ENCODE assay signal across 9 cellular contexts in the genomic region with DNA sequence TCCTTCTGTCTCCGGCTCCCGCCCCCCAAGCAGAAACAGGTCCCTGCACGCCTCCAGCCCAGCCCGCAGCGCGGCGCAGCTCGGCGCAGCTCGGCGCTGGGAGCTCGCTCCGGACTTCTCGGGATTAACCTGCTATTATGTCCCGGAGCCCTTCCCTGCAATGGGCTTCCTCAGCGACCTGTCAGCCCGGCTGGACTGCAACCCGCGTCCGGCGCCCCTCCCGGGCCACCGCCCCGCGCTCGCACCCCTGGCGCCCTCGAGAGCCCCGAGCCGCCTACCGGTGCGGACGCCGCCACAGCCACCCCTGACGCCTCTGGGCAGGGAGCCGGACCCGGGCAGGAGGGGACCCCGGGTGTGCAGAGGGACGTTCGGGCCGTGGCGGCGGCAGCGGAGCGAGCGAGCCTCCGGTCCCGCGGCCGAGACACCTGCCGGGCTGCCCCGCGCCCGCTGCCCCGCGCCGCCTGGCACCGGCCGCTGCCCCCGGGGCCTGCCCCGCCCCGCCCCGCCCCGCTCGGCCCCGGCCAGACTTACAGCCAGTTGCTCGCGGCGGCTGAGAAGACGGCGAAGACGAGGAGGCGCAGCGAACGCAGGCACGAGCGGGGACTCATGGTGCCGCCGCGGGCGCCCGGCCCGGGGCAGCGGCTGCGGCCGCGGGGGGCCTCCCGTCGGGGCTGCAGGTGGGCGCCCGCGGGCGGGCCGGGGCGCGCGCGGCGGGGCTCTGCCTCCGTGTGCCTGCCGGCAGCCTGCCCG. TPM values are rescaled to one million over a fixed set of nuclear protein-coding genes. Genes with fewer than 3 reads are reported as not detected.
DNase-seq lines count a peak whose midpoint lies in the region; ATAC-seq and TF ChIP-seq lines count a peak whose summit lies in the region.
"Had no signal": no experiment of that assay in that cellular context is flagged by ENCODE, and none has a peak within 500 bp of the region (broad histone marks: within the 10 kb centered on the region; RNA-seq: fewer than 3 reads in every experiment).

No MANE protein-coding gene starts in this region.

- H3K9me3 ChIP-seq in CD4-positive, alpha-beta T cell (ENCODE audit: control insufficient read depth, low read length): no peaks in the 10 kb centered on the region
- H3K9me3 ChIP-seq in iPS-18a (ENCODE audit: control insufficient read depth, low read depth, low read length): no peaks in the 10 kb centered on the region
- no peaks in the 10 kb centered on the region for H3K9me3 ChIP-seq in spleen

- peak; percentile 21 for ATAC-seq in CD4-positive, alpha-beta T cell (ENCODE audit: poor library complexity)
- ATAC-seq in HG02623 (IDR thresholded peaks at IDR 0.05; ENCODE audit: unreplicated experiment) (peak; percentile 28), GM21576 (IDR thresholded peaks at IDR 0.05; ENCODE audit: unreplicated experiment) (no peak), HG03439 (IDR thresholded peaks at IDR 0.05; ENCODE audit: unreplicated experiment) (no peak)
- ATAC-seq in activated naive CD8-positive, alpha-beta T cell treated with anti-CD3 and anti-CD28 coated beads, Interleukin-2, amount 10 ng/mL, durations not matched to agents 7 days and 5 days (ENCODE audit: low read depth): peak; percentile 31

- H3K27ac ChIP-seq in CD4-positive, alpha-beta T cell (ENCODE audit: low read depth, low read length): no peak overlapping the region
- H3K27ac ChIP-seq in iPS-18a (ENCODE audit: low read length): no peak overlapping the region
- H3K27ac ChIP-seq in spleen: no peak overlapping the region

- no peak overlapping the region for H3K9ac ChIP-seq in iPS-18a (ENCODE audit: low read length)

- no peaks in the 10 kb centered on the region for H3K9me3 Mint-ChIP-seq in CD4-positive, alpha-beta T cell
- H3K9me3 Mint-ChIP-seq in activated naive CD8-positive, alpha-beta T cell treated with anti-CD3 and anti-CD28 coated beads, Interleukin-2, amount 10 ng/mL, durations not matched to agents 7 days and 5 days: no peaks in the 10 kb centered on the region
- H3K9me3 Mint-ChIP-seq: dendritic cell treated with granulocyte-macrophage colony-stimulating factor and Interleukin-4, amounts not matched to agents 40 ng/mL and 50 ng/mL, for 4 days had no signal

- 1 to 9% (median 1%) methylated on average over 6 to 102 of the region's 102 CpGs for WGBS in spleen, 5 donors

- peaks cover 65% of the 10 kb centered on the region for H3K27me3 Mint-ChIP-seq in CD4-positive, alpha-beta T cell
- H3K27me3 Mint-ChIP-seq in activated naive CD8-positive, alpha-beta T cell treated with anti-CD3 and anti-CD28 coated beads, Interleukin-2, amount 10 ng/mL, durations not matched to agents 7 days and 5 days: peaks cover 55% of the 10 kb centered on the region

- CTCF ChIA-PET in CD4-positive, alpha-beta T cell (lab: Charles Lee): interaction anchor here (1.0 kb wide), 1 partner anchor 118 kb away, joined by 3 read pairs; no protein-coding TSS in a partner anchor

- H3K4me1 Mint-ChIP-seq in CD4-positive, alpha-beta T cell (ENCODE audit: low read depth): peaks cover 15% of the 10 kb centered on the region
- peaks cover 2% of the 10 kb centered on the region for H3K4me1 Mint-ChIP-seq in activated naive CD8-positive, alpha-beta T cell treated with anti-CD3 and anti-CD28 coated beads, Interleukin-2, amount 10 ng/mL, durations not matched to agents 7 days and 5 days

- H3K36me3 ChIP-seq in iPS-18a (ENCODE audit: control insufficient read depth, low read depth, low read length): no peaks in the 10 kb centered on the region
- no peaks in the 10 kb centered on the region for H3K36me3 ChIP-seq in spleen

- no peak overlapping the region for H3K27ac Mint-ChIP-seq in CD4-positive, alpha-beta T cell
- H3K27ac Mint-ChIP-seq in activated naive CD8-positive, alpha-beta T cell treated with anti-CD3 and anti-CD28 coated beads, Interleukin-2, amount 10 ng/mL, durations not matched to agents 7 days and 5 days: no peak overlapping the region
- H3K27ac Mint-ChIP-seq: dendritic cell treated with granulocyte-macrophage colony-stimulating factor and Interleukin-4, amounts not matched to agents 40 ng/mL and 50 ng/mL, for 4 days had no signal

- H3K4me3 Mint-ChIP-seq in CD4-positive, alpha-beta T cell: no peak overlapping the region
- no peak overlapping the region for H3K4me3 Mint-ChIP-seq in activated naive CD8-positive, alpha-beta T cell treated with anti-CD3 and anti-CD28 coated beads, Interleukin-2, amount 10 ng/mL, durations not matched to agents 7 days and 5 days
- H3K4me3 Mint-ChIP-seq: dendritic cell treated with granulocyte-macrophage colony-stimulating factor and Interleukin-4, amounts not matched to agents 40 ng/mL and 50 ng/mL, for 4 days had no signal

- POLR2A ChIA-PET in CD4-positive, alpha-beta T cell (lab: Charles Lee): interaction anchor here (1.8 kb wide), 1 partner anchor 53 kb away, joined by 4 read pairs; no protein-coding TSS in a partner anchor
- POLR2A ChIA-PET in activated naive CD8-positive, alpha-beta T cell treated with anti-CD3 and anti-CD28 coated beads, Interleukin-2, amount 10 ng/mL, durations not matched to agents 7 days and 5 days (lab: Charles Lee): no interaction called here

- TF ChIP-seq POLR2A in spleen (IDR thresholded peaks at IDR 0.05): no peak

- H3K4me3 ChIP-seq in iPS-18a (ENCODE audit: low read length) (peak overlapping the region; percentile 59), spleen (peak overlapping the region; percentile 20 to 72 (median 46))

- intact Hi-C loops in CD4-positive, alpha-beta T cell (cut with DNase I, micrococcal nuclease): no loop called here
- intact Hi-C loops in spleen (cut with DNase I; ENCODE audit: low total_unique reads): no loop called here

- no peak for TF ChIP-seq CTCF in CD4-positive, alpha-beta T cell (IDR thresholded peaks at IDR 0.05)
- no peak for TF ChIP-seq CTCF in spleen (IDR thresholded peaks at IDR 0.05 in 8 of 11, conservative IDR thresholded peaks at IDR 0.05 in 3 of 11)

- peaks cover 49% of the 10 kb centered on the region for H3K27me3 ChIP-seq in CD4-positive, alpha-beta T cell (ENCODE audit: control insufficient read depth, insufficient read depth, low read length)
- H3K27me3 ChIP-seq in iPS-18a (ENCODE audit: control insufficient read depth, insufficient read depth, low read length): peaks cover 39% of the 10 kb centered on the region
- peaks cover 0 to 85% (median 22%) of the 10 kb centered on the region in 7 donors for H3K27me3 ChIP-seq in spleen (replicated peaks in 1 of 7)

- no peak for DNase-seq in CD4-positive, alpha-beta T cell
- peak; percentile 53 for DNase-seq in activated naive CD8-positive, alpha-beta T cell treated with anti-CD3 and anti-CD28 coated beads, Interleukin-2, amount 10 ng/mL, durations not matched to agents 7 days and 5 days
- DNase-seq in spleen: no peak
- no peak for DNase-seq in activated gamma-delta T cell (lab: John Stamatoyannopoulos, UW)

- H3K4me1 ChIP-seq in iPS-18a (ENCODE audit: control insufficient read depth, low read depth, low read length): peaks cover 22% of the 10 kb centered on the region
- peaks cover 3 to 22% (median 17%) of the 10 kb centered on the region in 6 donors for H3K4me1 ChIP-seq in spleen

- H3K36me3 Mint-ChIP-seq in CD4-positive, alpha-beta T cell (ENCODE audit: low read depth): no peaks in the 10 kb centered on the region
- H3K36me3 Mint-ChIP-seq in activated naive CD8-positive, alpha-beta T cell treated with anti-CD3 and anti-CD28 coated beads, Interleukin-2, amount 10 ng/mL, durations not matched to agents 7 days and 5 days: no peaks in the 10 kb centered on the region

RNA-seq across cellular contexts. Expression of a gene that starts 0.4 kb away (rescaled TPM):
- not detected for total RNA-seq in CD4-positive, alpha-beta T cell
- not detected for total RNA-seq in activated naive CD8-positive, alpha-beta T cell treated with anti-CD3 and anti-CD28 coated beads, Interleukin-2, amount 10 ng/mL, durations not matched to agents 7 days and 5 days
- under 1 TPM in 6 of 7 donors, not detected in 1; 0.07 to 0.47 (median 0.20) TPM for total RNA-seq in spleen
- polyA plus RNA-seq in spleen: under 1 TPM; 0.08 to 0.16 (median 0.11) TPM

Comparison
In these comparisons a context has a peak if more than half of its experiments do, and no peak if none do; other contexts are left out.
1. ATAC-seq: peak in CD4-positive, alpha-beta T cell (single experiment), HG02623 (single experiment) and activated naive CD8-positive, alpha-beta T cell treated with anti-CD3 and anti-CD28 coated beads, Interleukin-2, amount 10 ng/mL, durations not matched to agents 7 days and 5 days (single experiment); none in GM21576 (single experiment) and HG03439 (single experiment).